8 cellular contexts compared by ENCODE assay signal in genomic region chr5:130294798-130295197, GRCh38.
DNase-seq lines count a peak whose midpoint lies in the region; ATAC-seq, FAIRE-seq and TF ChIP-seq lines count a peak whose summit lies in the region.
"Not testable (repeated sequence)": the region's sequence is repeated elsewhere in the genome, so short reads cannot be mapped to it uniquely, and the experiment has no call there.

No MANE protein-coding gene starts in this region.

- H3K9me3 ChIP-seq in SJCRH30 (replicated peaks); hepatocyte (ENCODE audit: low read depth); vagina: not testable (repeated sequence)

- not testable (repeated sequence) for H3K9ac ChIP-seq in KMS-11

- not testable (repeated sequence) for H3K27me3 ChIP-seq in GM23338 (ENCODE audit: insufficient read depth); KMS-11 (ENCODE audit: insufficient read depth, low read depth); SJCRH30; bronchial epithelial cell (ENCODE audit: control insufficient read depth, insufficient read depth, low read length); hepatocyte; vagina

- H3F3A ChIP-seq in GM23338 (replicated peaks; ENCODE audit: low read depth): not testable (repeated sequence)

- intact Hi-C loops in vagina (cut with DNase I): not testable (repeated sequence)

- not testable (repeated sequence) for H3K4me2 ChIP-seq in GM23338, KMS-11, hepatocyte

- DNase-seq in A172 (ENCODE audit: low spot score) (peak; percentile 51), SJCRH30 (peak; percentile 13), bronchial epithelial cell (ENCODE audit: low read depth) (peak; percentile 21)
- not testable (repeated sequence) for DNase-seq in GM23338 (ENCODE audit: low spot score); hepatocyte (ENCODE audit: low spot score); progenitor cell of endocrine pancreas (ENCODE audit: low spot score, unreplicated experiment); vagina (ENCODE audit: extremely low spot score in 2 of 2)

- not testable (repeated sequence) for ATAC-seq in GM23338

- not testable (repeated sequence) for TF ChIP-seq CTCF in GM23338 (conservative IDR thresholded peaks at IDR 0.05; ENCODE audit: low read depth in 2 of 2); KMS-11 (conservative IDR thresholded peaks at IDR 0.05; ENCODE audit: low read depth, low read length); bronchial epithelial cell (IDR thresholded peaks at IDR 0.05; ENCODE audit: insufficient read depth, low read length, severe bottlenecking); hepatocyte (IDR thresholded peaks at IDR 0.05; ENCODE audit: poor library complexity); progenitor cell of endocrine pancreas (IDR thresholded peaks at IDR 0.05; ENCODE audit: unreplicated experiment); vagina (IDR thresholded peaks at IDR 0.05)

- H3K27ac ChIP-seq in GM23338 (ENCODE audit: low read depth); KMS-11; SJCRH30: not testable (repeated sequence)
- H3K27ac ChIP-seq in hepatocyte (peak overlapping the region; percentile 59), vagina (peak overlapping the region; percentile 5)

- not testable (repeated sequence) for H3K27me3 Mint-ChIP-seq in GM23338 (ENCODE audit: insufficient read depth, low read depth, poor library complexity); progenitor cell of endocrine pancreas

- H3K4me1 ChIP-seq in GM23338 (ENCODE audit: insufficient read depth); SJCRH30; vagina: not testable (repeated sequence)
- H3K4me1 ChIP-seq in KMS-11 (ENCODE audit: low read depth, poor library complexity, severe bottlenecking): peaks cover 19% of the 10 kb centered on the region
- peaks cover 11% of the 10 kb centered on the region for H3K4me1 ChIP-seq in hepatocyte (ENCODE audit: insufficient read depth)

- not testable (repeated sequence) for H3K4me1 Mint-ChIP-seq in GM23338
- H3K4me1 Mint-ChIP-seq in progenitor cell of endocrine pancreas (ENCODE audit: low read depth): peaks cover 16% of the 10 kb centered on the region

- 0 out of 2 replicates have a peak overlapping the region, but pooled peaks have one; percentile 3 for H2AFZ ChIP-seq in GM23338
- H2AFZ ChIP-seq in KMS-11 (ENCODE audit: low read depth): peak overlapping the region; percentile 39; the same call in 1 of the 2 replicates
- peak overlapping the region; percentile 16 for H2AFZ ChIP-seq in hepatocyte

- not testable (repeated sequence) for H3K9me2 ChIP-seq in GM23338 (ENCODE audit: insufficient read depth); hepatocyte (replicated peaks; ENCODE audit: insufficient read depth)

- TF ChIP-seq POLR2A in vagina (IDR thresholded peaks at IDR 0.05): not testable (repeated sequence)

- H3K4me3 ChIP-seq in GM23338; KMS-11 (IDR thresholded peaks at IDR 0.05; ENCODE audit: insufficient read depth, low read depth, low read length); SJCRH30; bronchial epithelial cell (ENCODE audit: low read depth, low read length); hepatocyte; vagina: not testable (repeated sequence)

- not testable (repeated sequence) for H3K36me3 Mint-ChIP-seq in GM23338 (ENCODE audit: low read depth); progenitor cell of endocrine pancreas (ENCODE audit: insufficient read depth)

- not testable (repeated sequence) for H4K20me1 ChIP-seq in GM23338 (replicated peaks; ENCODE audit: insufficient read depth); KMS-11 (ENCODE audit: insufficient read depth); hepatocyte (ENCODE audit: insufficient read depth, poor library complexity, severe bottlenecking)

- not testable (repeated sequence) for H3K27ac Mint-ChIP-seq in GM23338
- H3K27ac Mint-ChIP-seq in progenitor cell of endocrine pancreas: peak overlapping the region; percentile 17

- FAIRE-seq in bronchial epithelial cell (lab: Jason Lieb, UNC): not testable (repeated sequence)

- H3K4me3 Mint-ChIP-seq in GM23338; progenitor cell of endocrine pancreas (ENCODE audit: low read depth): not testable (repeated sequence)

- not testable (repeated sequence) for H3K9me3 Mint-ChIP-seq in GM23338; progenitor cell of endocrine pancreas (ENCODE audit: low read depth)

- H3K79me2 ChIP-seq in GM23338 (replicated peaks; ENCODE audit: insufficient read depth); KMS-11 (ENCODE audit: insufficient read depth, low read depth); hepatocyte: not testable (repeated sequence)

- 91% methylated on average over 3 of the region's 3 CpGs for WGBS in hepatocyte (ENCODE audit: low lambda C conversion rate, missing lambda C conversion rate)

- not testable (repeated sequence) for H3K36me3 ChIP-seq in GM23338 (ENCODE audit: insufficient read depth); KMS-11 (ENCODE audit: insufficient read depth); SJCRH30; bronchial epithelial cell (ENCODE audit: control insufficient read depth, insufficient read depth, low read length); hepatocyte (replicated peaks; ENCODE audit: insufficient read depth, low read depth); vagina
